In genomic region chr2:197159681-197160211, GRCh38 we compare ENCODE assay signal across 9 cellular contexts.
DNase-seq lines count a peak whose midpoint lies in the region; ATAC-seq and TF ChIP-seq lines count a peak whose summit lies in the region.
"Had no signal": no experiment of that assay in that cellular context is flagged by ENCODE, and none has a peak within 500 bp of the region (broad histone marks: within the 10 kb centered on the region; RNA-seq: fewer than 3 reads in every experiment).

No MANE protein-coding gene starts in this region.

- peaks cover 21% of the 10 kb centered on the region for H3F3A ChIP-seq in PC-9 (ENCODE audit: insufficient read depth, low read depth)

- POLR2A ChIA-PET in PC-9 (lab: Charles Lee; ENCODE audit: unreplicated experiment) = no interaction called here

- H3K36me3 ChIP-seq in PC-9 (ENCODE audit: low read depth) = no peaks in the 10 kb centered on the region
- H3K36me3 ChIP-seq in effector memory CD4-positive, alpha-beta T cell (ENCODE audit: control insufficient read depth, insufficient read depth, low read length) = peaks cover 3% of the 10 kb centered on the region

- peak overlapping the region; percentile 50 for H3K4me2 ChIP-seq in PC-9

- no peaks in the 10 kb centered on the region for H3K27me3 ChIP-seq in PC-9 (ENCODE audit: insufficient read depth, low read depth)
- H3K27me3 ChIP-seq in effector memory CD4-positive, alpha-beta T cell (replicated peaks; ENCODE audit: control insufficient read depth, insufficient read depth, low read length, poor library complexity, severe bottlenecking) = no peaks in the 10 kb centered on the region

- H3K79me2 ChIP-seq in PC-9 (ENCODE audit: low read depth) = no peaks in the 10 kb centered on the region

- H3K4me1 ChIP-seq in PC-9 (replicated peaks; ENCODE audit: insufficient read depth) = peaks cover 28% of the 10 kb centered on the region
- H3K4me1 ChIP-seq in effector memory CD4-positive, alpha-beta T cell (ENCODE audit: control insufficient read depth, insufficient read depth, low read length, poor library complexity, severe bottlenecking) = peaks cover 29% of the 10 kb centered on the region

- peak overlapping the region; percentile 67 for H3K27ac ChIP-seq in PC-9
- peak overlapping the region; percentile 28 for H3K27ac ChIP-seq in effector memory CD4-positive, alpha-beta T cell (ENCODE audit: insufficient read depth, low read length, poor library complexity, severe bottlenecking)
- H3K27ac ChIP-seq: C4-2B had no signal

- peak; percentile 83 to 89 for ATAC-seq in activated T-cell treated with anti-CD3 and anti-CD28 coated beads, Interleukin-2, amount 50 U/mL, for 4 hours
- ATAC-seq in HG02981 (IDR thresholded peaks at IDR 0.05; ENCODE audit: unreplicated experiment) (no peak), HG02973 (IDR thresholded peaks at IDR 0.05; ENCODE audit: unreplicated experiment) (no peak)

- no peaks in the 10 kb centered on the region for H3K9me2 ChIP-seq in PC-9 (ENCODE audit: insufficient read depth)

- intact Hi-C loops in PC-9 (cut with micrococcal nuclease; ENCODE audit: unreplicated experiment) = no loop called here

- peak overlapping the region; percentile 41 for H3K4me3 Mint-ChIP-seq in activated T-cell treated with anti-CD3 and anti-CD28 coated beads, Interleukin-2, amount 50 U/mL, for 4 hours

- TF ChIP-seq CTCF in PC-9 (conservative IDR thresholded peaks at IDR 0.05) = no peak

- H3K4me3 ChIP-seq in PC-9 = 0 out of 2 replicates have a peak overlapping the region, but pooled peaks have one; percentile 26
- H3K4me3 ChIP-seq in effector memory CD4-positive, alpha-beta T cell (ENCODE audit: insufficient read depth, low read depth, low read length, poor library complexity, severe bottlenecking) = no peak overlapping the region

- peaks cover 75% of the 10 kb centered on the region for H3K4me1 Mint-ChIP-seq in activated T-cell treated with anti-CD3 and anti-CD28 coated beads, Interleukin-2, amount 50 U/mL, for 4 hours (ENCODE audit: low read depth)

- DNase-seq in activated T-cell treated with anti-CD3 and anti-CD28 coated beads, Interleukin-2, amount 50 U/mL, for 4 hours = peak; percentile 39
- DNase-seq in activated T-cell treated with anti-CD3 and anti-CD28 coated beads, Interleukin-2, amount 50 U/mL, for 1 hour = no peak
- DNase-seq in PC-9 (peak in 1 of 2 experiments; percentile 81), stromal cell of bone marrow (ENCODE audit: low read depth) (peak; percentile 19), NCI-H128 (lab: John Stamatoyannopoulos, UW; ENCODE audit: unreplicated experiment) (no peak)
- peak; percentile 8 to 32 (median 28) for DNase-seq in effector memory CD4-positive, alpha-beta T cell

- H3K9me3 ChIP-seq in PC-9 (ENCODE audit: insufficient read depth, low read depth) = no peaks in the 10 kb centered on the region; the same call in 1 of the 2 replicates
- no peaks in the 10 kb centered on the region for H3K9me3 ChIP-seq in effector memory CD4-positive, alpha-beta T cell (ENCODE audit: control insufficient read depth, low read length)

- peaks cover 4% of the 10 kb centered on the region for H3K9me3 Mint-ChIP-seq in activated T-cell treated with anti-CD3 and anti-CD28 coated beads, Interleukin-2, amount 50 U/mL, for 4 hours

- CTCF ChIA-PET in PC-9 (lab: Charles Lee) = interaction anchor here (0.6 kb wide), 1 partner anchor 39 kb away, joined by 3 read pairs; no protein-coding TSS in a partner anchor

- H4K20me1 ChIP-seq in PC-9 (ENCODE audit: insufficient read depth) = no peaks in the 10 kb centered on the region

- peaks cover 17% of the 10 kb centered on the region for H3K36me3 Mint-ChIP-seq in activated T-cell treated with anti-CD3 and anti-CD28 coated beads, Interleukin-2, amount 50 U/mL, for 4 hours (ENCODE audit: insufficient read depth)

- no peaks in the 10 kb centered on the region for H3K27me3 Mint-ChIP-seq in activated T-cell treated with anti-CD3 and anti-CD28 coated beads, Interleukin-2, amount 50 U/mL, for 4 hours (ENCODE audit: low read depth)

- BruUV-seq in PC-9 (replicated peaks; lab: Mats Ljungman, UMichigan) = no TSS peak

- no peak overlapping the region for H2AFZ ChIP-seq in PC-9

Comparison
In these comparisons a context has a peak if more than half of its experiments do, and no peak if none do; other contexts are left out.
1. DNase-seq: peak in activated T-cell treated with anti-CD3 and anti-CD28 coated beads, Interleukin-2, amount 50 U/mL, for 4 hours (single experiment), effector memory CD4-positive, alpha-beta T cell (3 of 3) and stromal cell of bone marrow (single experiment); none in activated T-cell treated with anti-CD3 and anti-CD28 coated beads, Interleukin-2, amount 50 U/mL, for 1 hour (single experiment) and NCI-H128 (single experiment).
2. ATAC-seq: peak in activated T-cell treated with anti-CD3 and anti-CD28 coated beads, Interleukin-2, amount 50 U/mL, for 4 hours (2 of 2); none in HG02981 (single experiment) and HG02973 (single experiment).